Comparison of ENCODE assay signal across 1 cellular context in genomic region chr13:24212674-24213073, GRCh38.
TF ChIP-seq lines count a peak whose summit lies in the region.

No MANE protein-coding gene starts in this region.

TF ChIP-seq in GM23338, 12 proteins besides CTCF, POLR2A, EP300 and RAD21 (continued from another document):
- no peak for TF ChIP-seq ETS1 (IDR thresholded peaks at IDR 0.05)
- no peak for TF ChIP-seq NANOG (IDR thresholded peaks at IDR 0.05; ENCODE audit: borderline replicate concordance)
- no peak for TF ChIP-seq POLR2AphosphoS5 (IDR thresholded peaks at IDR 0.05; ENCODE audit: low read depth)
- no peak for TF ChIP-seq CREB1 (CRISPR knock-in tag; IDR thresholded peaks at IDR 0.05; ENCODE audit: low read depth)
- TF ChIP-seq JUNB (IDR thresholded peaks at IDR 0.05; ENCODE audit: unreplicated experiment): no peak
- no peak for TF ChIP-seq ZNF114 (CRISPR knock-in tag; IDR thresholded peaks at IDR 0.05)
